19 cellular contexts compared by ENCODE assay signal in genomic region chr2:161900241-161900640, GRCh38.
"Had no signal": no experiment of that assay in that cellular context is flagged by ENCODE, and none has a peak within 500 bp of the region (broad histone marks: within the 10 kb centered on the region; RNA-seq: fewer than 3 reads in every experiment).

No MANE protein-coding gene starts in this region.

- H3K4me3 Mint-ChIP-seq: nephron, neural progenitor cell had no signal

- ATAC-seq: left ventricle myocardium superior, lower lobe of right lung, sciatic nerve had no signal

- H3K36me3 ChIP-seq: lower lobe of right lung, neural progenitor cell, right atrium auricular region, thoracic aorta, tibial nerve, upper lobe of left lung had no signal

- H3K27me3 ChIP-seq: neural progenitor cell, right atrium auricular region, tibial nerve, upper lobe of left lung had no signal

- H3K36me3 Mint-ChIP-seq: neural progenitor cell had no signal

- H3K4me1 ChIP-seq: lower lobe of right lung, neural progenitor cell, parathyroid adenoma, right atrium auricular region, tibial nerve, upper lobe of left lung had no signal

- H3K27ac Mint-ChIP-seq: nephron, neural progenitor cell, progenitor cell of endocrine pancreas had no signal

- H3K4me3 ChIP-seq: coronary artery, lower lobe of right lung, neural progenitor cell, right atrium auricular region, smooth muscle cell, thoracic aorta, tibial nerve, upper lobe of left lung had no signal

- DNase-seq: hypothalamus; left ventricle myocardium superior; lower lobe of right lung; stimulated activated CD4-positive, alpha-beta T cell treated with anti-CD3 and anti-CD28 coated beads, Interleukin-12 subunit alpha, Interleukin-12 subunit beta, amount 100 ng/mL, for 4 hours; stimulated activated CD4-positive, alpha-beta T cell treated with anti-CD3 and anti-CD28 coated beads, Interleukin-1b, Interleukin-23, amount 100 ng/mL, for 48 hours; stimulated activated CD4-positive, alpha-beta T cell treated with anti-CD3 and anti-CD28 coated beads, Interleukin-4, amount 100 ng/mL, for 1 hour; stimulated activated CD8-positive, alpha-beta memory T cell treated with anti-CD3 and anti-CD28 coated beads, Interleukin-4, amount 100 ng/mL, for 48 hours; stimulated activated naive CD4-positive, alpha-beta T cell treated with Interleukin-2 at 50 U/mL for 16 hours; upper lobe of left lung had no signal

- H3K27ac ChIP-seq: coronary artery, lower lobe of right lung, neural progenitor cell, parathyroid adenoma, right atrium auricular region, thoracic aorta, tibial nerve, upper lobe of left lung had no signal

- H3K9me3 ChIP-seq: lower lobe of right lung, right atrium auricular region, thoracic aorta, tibial nerve, upper lobe of left lung had no signal

- H3K4me1 Mint-ChIP-seq: nephron, neural progenitor cell had no signal
